In genomic region chr9:70060148-70060882, GRCh38 we compare ENCODE assay signal across 2 cellular contexts.
TF ChIP-seq lines count a peak whose summit lies in the region.

No MANE protein-coding gene starts in this region.

TF ChIP-seq in GM23338, 12 proteins besides CTCF, POLR2A, EP300 and RAD21:
- TF ChIP-seq EZH2 (IDR thresholded peaks at IDR 0.05; ENCODE audit: low read depth, unreplicated experiment) = no peak
- TF ChIP-seq EZH2phosphoT487 (IDR thresholded peaks at IDR 0.05; ENCODE audit: unreplicated experiment) = no peak
- TF ChIP-seq NANOG (IDR thresholded peaks at IDR 0.05; ENCODE audit: borderline replicate concordance) = no peak
- no peak for TF ChIP-seq ZNF462 (CRISPR knock-in tag; IDR thresholded peaks at IDR 0.05)
- TF ChIP-seq STAT1 (IDR thresholded peaks at IDR 0.05; ENCODE audit: unreplicated experiment) = no peak
- TF ChIP-seq ZNF114 (CRISPR knock-in tag; IDR thresholded peaks at IDR 0.05) = no peak
- TF ChIP-seq REST (IDR thresholded peaks at IDR 0.05; ENCODE audit: unreplicated experiment) = no peak
- TF ChIP-seq JUNB (IDR thresholded peaks at IDR 0.05; ENCODE audit: unreplicated experiment) = no peak
- no peak for TF ChIP-seq ZNF331 (CRISPR knock-in tag; IDR thresholded peaks at IDR 0.05; ENCODE audit: low read depth)
- no peak for TF ChIP-seq CREB1 (CRISPR knock-in tag; IDR thresholded peaks at IDR 0.05; ENCODE audit: low read depth)
- no peak for TF ChIP-seq ETS1 (IDR thresholded peaks at IDR 0.05)

TF ChIP-seq in H1, 55 proteins besides CTCF, POLR2A, EP300 and RAD21:
- TF ChIP-seq SRF (IDR thresholded peaks at IDR 0.05; ENCODE audit: low read depth, low read length) (no peak), SAP30 (IDR thresholded peaks at IDR 0.05; ENCODE audit: insufficient read depth, insufficient replicate concordance, low read length) (no peak), RBBP5 (IDR thresholded peaks at IDR 0.05; ENCODE audit: borderline replicate concordance, low read depth, low read length) (no peak), KDM1A (IDR thresholded peaks at IDR 0.05; ENCODE audit: borderline replicate concordance, low read length) (no peak), SUZ12 (IDR thresholded peaks at IDR 0.05; ENCODE audit: low read length) (no peak), ASH2L (IDR thresholded peaks at IDR 0.05; ENCODE audit: low read length) (no peak), EZH2 (IDR thresholded peaks at IDR 0.05; ENCODE audit: low read depth, low read length, severe bottlenecking) (no peak), BRCA1 (IDR thresholded peaks at IDR 0.05; ENCODE audit: low read depth, low read length) (no peak), ATF3 (IDR thresholded peaks at IDR 0.05; ENCODE audit: insufficient read depth, low read depth, low read length) (no peak), TEAD4 (IDR thresholded peaks at IDR 0.05; ENCODE audit: low read depth, low read length) (no peak), TAF1 (IDR thresholded peaks at IDR 0.05; ENCODE audit: low read depth, low read length) (no peak), RNF2 (IDR thresholded peaks at IDR 0.05; ENCODE audit: borderline replicate concordance, low read depth, low read length, missing control alignments, poor library complexity, severe bottlenecking) (no peak), POLR2AphosphoS5 (IDR thresholded peaks at IDR 0.05; ENCODE audit: low read depth, low read length) (no peak), TAF7 (optimal IDR thresholded peaks at IDR 0.05; ENCODE audit: borderline replicate concordance, low read depth, low read length) (no peak), ATF2 (IDR thresholded peaks at IDR 0.05; ENCODE audit: low read length) (no peak), CHD2 (IDR thresholded peaks at IDR 0.05; ENCODE audit: low read length) (no peak), CHD1 (IDR thresholded peaks at IDR 0.05; ENCODE audit: low read depth, low read length) (no peak), CBX8 (IDR thresholded peaks at IDR 0.05; ENCODE audit: borderline replicate concordance, low read depth, low read length) (no peak), HDAC6 (IDR thresholded peaks at IDR 0.05; ENCODE audit: low read depth, low read length) (no peak)
